In the genomic region with DNA sequence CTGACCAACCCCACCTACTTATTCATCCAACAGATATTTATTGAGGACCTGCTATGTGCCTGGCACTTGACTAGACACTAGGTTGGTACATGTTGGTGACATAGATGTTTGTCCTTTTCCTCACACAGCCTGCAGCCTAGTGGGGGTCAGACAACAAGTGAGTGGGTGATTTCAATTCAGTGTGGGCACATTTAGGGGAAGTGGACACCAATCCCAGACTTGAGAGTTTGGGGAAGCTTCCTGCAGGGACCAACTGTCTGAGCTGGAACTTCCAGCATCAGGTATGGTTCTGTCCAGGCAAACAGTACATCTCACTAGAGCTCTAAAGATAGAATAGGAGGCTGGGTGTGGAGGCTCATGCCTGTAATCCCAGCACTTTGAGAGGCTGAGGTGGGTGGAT, we compare ENCODE assay signal across 1 cellular context.
TF ChIP-seq lines count a peak whose summit lies in the region.

No MANE protein-coding gene starts in this region.

TF ChIP-seq in GM23338, 12 proteins besides CTCF, POLR2A, EP300 and RAD21:
- TF ChIP-seq EZH2phosphoT487 (IDR thresholded peaks at IDR 0.05; ENCODE audit: unreplicated experiment) (no peak), NANOG (IDR thresholded peaks at IDR 0.05; ENCODE audit: borderline replicate concordance) (no peak)
- TF ChIP-seq, protein P1, sequence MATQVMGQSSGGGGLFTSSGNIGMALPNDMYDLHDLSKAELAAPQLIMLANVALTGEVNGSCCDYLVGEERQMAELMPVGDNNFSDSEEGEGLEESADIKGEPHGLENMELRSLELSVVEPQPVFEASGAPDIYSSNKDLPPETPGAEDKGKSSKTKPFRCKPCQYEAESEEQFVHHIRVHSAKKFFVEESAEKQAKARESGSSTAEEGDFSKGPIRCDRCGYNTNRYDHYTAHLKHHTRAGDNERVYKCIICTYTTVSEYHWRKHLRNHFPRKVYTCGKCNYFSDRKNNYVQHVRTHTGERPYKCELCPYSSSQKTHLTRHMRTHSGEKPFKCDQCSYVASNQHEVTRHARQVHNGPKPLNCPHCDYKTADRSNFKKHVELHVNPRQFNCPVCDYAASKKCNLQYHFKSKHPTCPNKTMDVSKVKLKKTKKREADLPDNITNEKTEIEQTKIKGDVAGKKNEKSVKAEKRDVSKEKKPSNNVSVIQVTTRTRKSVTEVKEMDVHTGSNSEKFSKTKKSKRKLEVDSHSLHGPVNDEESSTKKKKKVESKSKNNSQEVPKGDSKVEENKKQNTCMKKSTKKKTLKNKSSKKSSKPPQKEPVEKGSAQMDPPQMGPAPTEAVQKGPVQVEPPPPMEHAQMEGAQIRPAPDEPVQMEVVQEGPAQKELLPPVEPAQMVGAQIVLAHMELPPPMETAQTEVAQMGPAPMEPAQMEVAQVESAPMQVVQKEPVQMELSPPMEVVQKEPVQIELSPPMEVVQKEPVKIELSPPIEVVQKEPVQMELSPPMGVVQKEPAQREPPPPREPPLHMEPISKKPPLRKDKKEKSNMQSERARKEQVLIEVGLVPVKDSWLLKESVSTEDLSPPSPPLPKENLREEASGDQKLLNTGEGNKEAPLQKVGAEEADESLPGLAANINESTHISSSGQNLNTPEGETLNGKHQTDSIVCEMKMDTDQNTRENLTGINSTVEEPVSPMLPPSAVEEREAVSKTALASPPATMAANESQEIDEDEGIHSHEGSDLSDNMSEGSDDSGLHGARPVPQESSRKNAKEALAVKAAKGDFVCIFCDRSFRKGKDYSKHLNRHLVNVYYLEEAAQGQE (IDR thresholded peaks at IDR 0.05; ENCODE audit: unreplicated experiment) = no peak
